20 cellular contexts compared by ENCODE assay signal in genomic region chr20:42401598-42401997, GRCh38.
DNase-seq lines count a peak whose midpoint lies in the region; ATAC-seq and TF ChIP-seq lines count a peak whose summit lies in the region.
"Had no signal": no experiment of that assay in that cellular context is flagged by ENCODE, and none has a peak within 500 bp of the region (broad histone marks: within the 10 kb centered on the region; RNA-seq: fewer than 3 reads in every experiment).

No MANE protein-coding gene starts in this region.

- intact Hi-C loops in left ventricle myocardium superior (cut with micrococcal nuclease) (no loop called here), right cardiac atrium (cut with DNase I) (no loop called here), testis (cut with DNase I; ENCODE audit: low total_unique reads) (no loop called here)

- no peaks in the 10 kb centered on the region for H3K9me3 ChIP-seq in right cardiac atrium (ENCODE audit: control insufficient read depth, low read length)
- no peaks in the 10 kb centered on the region for H3K9me3 ChIP-seq in testis
- H3K9me3 ChIP-seq: BLaER1 had no signal

- TF ChIP-seq CTCF in testis (IDR thresholded peaks at IDR 0.05) = no peak

- H3K4me1 ChIP-seq in right cardiac atrium (ENCODE audit: control insufficient read depth, insufficient read depth, low read length) (peaks cover 2% of the 10 kb centered on the region), mesendoderm (ENCODE audit: control insufficient read depth, low read depth, low read length) (no peaks in the 10 kb centered on the region), testis (no peaks in the 10 kb centered on the region)
- H3K4me1 ChIP-seq: BLaER1 had no signal

- ATAC-seq in left ventricle myocardium superior (peak; percentile 31), right cardiac atrium (no peak)
- ATAC-seq: HCT116 had no signal

- H3K9ac ChIP-seq in mesendoderm (ENCODE audit: low read length) = no peak overlapping the region
- H3K9ac ChIP-seq: BLaER1 had no signal

- H3K4me3 ChIP-seq in right cardiac atrium (ENCODE audit: low read length) (no peak overlapping the region), mesendoderm (ENCODE audit: low read length) (no peak overlapping the region), testis (no peak overlapping the region)
- H3K4me3 ChIP-seq: BLaER1 had no signal

- TF ChIP-seq POLR2A in testis (IDR thresholded peaks at IDR 0.05) = no peak

- no peak overlapping the region for H4K5ac ChIP-seq in mesendoderm (ENCODE audit: low read length)

- H3K27me3 ChIP-seq in right cardiac atrium (ENCODE audit: control insufficient read depth, insufficient read depth) (no peaks in the 10 kb centered on the region), mesendoderm (ENCODE audit: insufficient read depth, low read length, poor library complexity) (no peaks in the 10 kb centered on the region), testis (no peaks in the 10 kb centered on the region)
- H3K27me3 ChIP-seq: BLaER1 had no signal

- WGBS in right cardiac atrium = 42% methylated on average over 3 of the region's 3 CpGs
- WGBS in mesendoderm (ENCODE audit: extremely low coverage, insufficient coverage, low lambda C conversion rate) = no CpG with 5 or more reads among the region's 3 CpGs
- WGBS in testis, 2 donors = 54 to 73% methylated on average over 2 to 3 of the region's 3 CpGs

- no peaks in the 10 kb centered on the region for H3K79me1 ChIP-seq in mesendoderm (ENCODE audit: low read length)

- no peak overlapping the region for H2BK5ac ChIP-seq in mesendoderm (ENCODE audit: low read length)

- no peak overlapping the region for H3K4me2 ChIP-seq in mesendoderm (ENCODE audit: low read length)
- H3K4me2 ChIP-seq: BLaER1 had no signal

- no peak for DNase-seq in left ventricle myocardium superior
- no peak for DNase-seq in right cardiac atrium
- peak; percentile 2 for DNase-seq in OCI-M1 (lab: John Stamatoyannopoulos, UW)
- DNase-seq in mesendoderm = peak; percentile 7
- DNase-seq in testis = peak; percentile 67
- no peak for DNase-seq in NOMO-1 (lab: John Stamatoyannopoulos, UW; ENCODE audit: unreplicated experiment in 2 of 2)
- DNase-seq in superior temporal gyrus (ENCODE audit: extremely low spot score) = no peak
- DNase-seq in GM19238 (ENCODE audit: insufficient read length, low spot score) = no peak
- DNase-seq: ACHN; CD4-positive, alpha-beta memory T cell; DMS153; DMS79; GDM1; GOT3; H7; HFFc6; IMR-90 had no signal

- H3K56ac ChIP-seq in mesendoderm (ENCODE audit: low read length) = no peak overlapping the region

- H3K18ac ChIP-seq in mesendoderm (ENCODE audit: low read length) = no peak overlapping the region

- H3K27ac ChIP-seq in right cardiac atrium (ENCODE audit: low read length) (no peak overlapping the region), mesendoderm (ENCODE audit: low read depth, low read length) (no peak overlapping the region), testis (no peak overlapping the region)
- H3K27ac ChIP-seq: BLaER1, HL-60 had no signal

- H2AK5ac ChIP-seq in mesendoderm (ENCODE audit: low read length) = no peak overlapping the region

- H3K79me2 ChIP-seq in mesendoderm (ENCODE audit: control insufficient read depth, insufficient read depth, low read length) = no peaks in the 10 kb centered on the region

- H3K23ac ChIP-seq in mesendoderm (ENCODE audit: low read length) = no peak overlapping the region

- no peak overlapping the region for H2BK15ac ChIP-seq in mesendoderm (replicated peaks; ENCODE audit: low read depth)

- no peak overlapping the region for H2BK120ac ChIP-seq in mesendoderm (ENCODE audit: low read depth, low read length)

- H4K8ac ChIP-seq in mesendoderm (ENCODE audit: low read depth, low read length) = no peak overlapping the region

- H3K4ac ChIP-seq in mesendoderm (ENCODE audit: low read depth, low read length) = no peak overlapping the region

- no peaks in the 10 kb centered on the region for H3K36me3 ChIP-seq in mesendoderm (ENCODE audit: control insufficient read depth, insufficient read depth, low read length)
- H3K36me3 ChIP-seq in testis (ENCODE audit: low read depth, missing control alignments) = no peaks in the 10 kb centered on the region
- H3K36me3 ChIP-seq: BLaER1 had no signal

Comparison
In these comparisons a context has a peak if more than half of its experiments do, and no peak if none do; other contexts are left out.
1. DNase-seq: peak in OCI-M1 (single experiment), mesendoderm (single experiment) and testis (single experiment); none in left ventricle myocardium superior (single experiment), right cardiac atrium (0 of 3), NOMO-1 (0 of 2), superior temporal gyrus (single experiment) and GM19238 (single experiment).